1 cellular context compared by ENCODE assay signal in genomic region chr9:76630916-76631315, GRCh38.
TF ChIP-seq lines count a peak whose summit lies in the region.

No MANE protein-coding gene starts in this region.

TF ChIP-seq in K562, 482 proteins besides CTCF, POLR2A, EP300 and RAD21 (continued from another document):
- TF ChIP-seq RAD51 (IDR thresholded peaks at IDR 0.05; ENCODE audit: borderline replicate concordance, low read depth) (no peak), NEUROD1 (IDR thresholded peaks at IDR 0.05; ENCODE audit: borderline replicate concordance, low read depth, low read length, partially characterized antibody) (peak; percentile 26), TBL1XR1 (IDR thresholded peaks at IDR 0.05; ENCODE audit: low read length in 2 of 2) (peak in 1 of 2 experiments; percentile 48; a peak in 1 of 4 replicates), NCOR1 (IDR thresholded peaks at IDR 0.05) (peak; percentile 77), AFF4 (CRISPR knock-in tag; IDR thresholded peaks at IDR 0.05) (no peak), ZC3H11A (IDR thresholded peaks at IDR 0.05; ENCODE audit: low read depth, low read length) (no peak), TAF1 (IDR thresholded peaks at IDR 0.05; ENCODE audit: control insufficient read depth, extremely low read depth, insufficient read depth, low read length, severe bottlenecking) (no peak), ZNF830 (CRISPR knock-in tag; IDR thresholded peaks at IDR 0.05) (no peak), TAL1 (IDR thresholded peaks at IDR 0.05) (peak; percentile 79), STAT5A (IDR thresholded peaks at IDR 0.05; ENCODE audit: borderline replicate concordance, low read length) (peak; percentile 50; the same call in 1 of the 2 replicates), ZNF584 (CRISPR knock-in tag; IDR thresholded peaks at IDR 0.05; ENCODE audit: low read depth) (no peak), CBX1 (IDR thresholded peaks at IDR 0.05; ENCODE audit: low read depth) (no peak), GATA2 (CRISPR knock-in tag; IDR thresholded peaks at IDR 0.05) (0 out of 2 replicates have a peak, but pooled peaks have one; percentile 14), MTA2 (IDR thresholded peaks at IDR 0.05; ENCODE audit: low read depth) (peak; percentile 63), HDAC3 (IDR thresholded peaks at IDR 0.05; ENCODE audit: borderline replicate concordance, partially characterized antibody) (peak; percentile 54), TEAD4 (IDR thresholded peaks at IDR 0.05; ENCODE audit: low read length) (peak; percentile 87), TEAD4 (CRISPR knock-in tag; IDR thresholded peaks at IDR 0.05; ENCODE audit: borderline replicate concordance) (no peak), KAT8 (IDR thresholded peaks at IDR 0.05; ENCODE audit: low read depth) (no peak), CREM (IDR thresholded peaks at IDR 0.05; ENCODE audit: low read depth) (peak; percentile 26; the same call in 1 of the 2 replicates), KDM1A (IDR thresholded peaks at IDR 0.05) (peak; percentile 48 to 62; a peak in 1 of 4 replicates), RNF219 (CRISPR knock-in tag; IDR thresholded peaks at IDR 0.05) (no peak), CEBPB (tag; IDR thresholded peaks at IDR 0.05) (no peak), TCF3 (CRISPR knock-in tag; IDR thresholded peaks at IDR 0.05) (peak; percentile 83), ZNF23 (CRISPR knock-in tag; IDR thresholded peaks at IDR 0.05) (no peak)
- TF ChIP-seq, protein P1, sequence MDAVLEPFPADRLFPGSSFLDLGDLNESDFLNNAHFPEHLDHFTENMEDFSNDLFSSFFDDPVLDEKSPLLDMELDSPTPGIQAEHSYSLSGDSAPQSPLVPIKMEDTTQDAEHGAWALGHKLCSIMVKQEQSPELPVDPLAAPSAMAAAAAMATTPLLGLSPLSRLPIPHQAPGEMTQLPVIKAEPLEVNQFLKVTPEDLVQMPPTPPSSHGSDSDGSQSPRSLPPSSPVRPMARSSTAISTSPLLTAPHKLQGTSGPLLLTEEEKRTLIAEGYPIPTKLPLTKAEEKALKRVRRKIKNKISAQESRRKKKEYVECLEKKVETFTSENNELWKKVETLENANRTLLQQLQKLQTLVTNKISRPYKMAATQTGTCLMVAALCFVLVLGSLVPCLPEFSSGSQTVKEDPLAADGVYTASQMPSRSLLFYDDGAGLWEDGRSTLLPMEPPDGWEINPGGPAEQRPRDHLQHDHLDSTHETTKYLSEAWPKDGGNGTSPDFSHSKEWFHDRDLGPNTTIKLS (IDR thresholded peaks at IDR 0.05; ENCODE audit: borderline replicate concordance, low read depth) = no peak
- TF ChIP-seq, protein P2, sequence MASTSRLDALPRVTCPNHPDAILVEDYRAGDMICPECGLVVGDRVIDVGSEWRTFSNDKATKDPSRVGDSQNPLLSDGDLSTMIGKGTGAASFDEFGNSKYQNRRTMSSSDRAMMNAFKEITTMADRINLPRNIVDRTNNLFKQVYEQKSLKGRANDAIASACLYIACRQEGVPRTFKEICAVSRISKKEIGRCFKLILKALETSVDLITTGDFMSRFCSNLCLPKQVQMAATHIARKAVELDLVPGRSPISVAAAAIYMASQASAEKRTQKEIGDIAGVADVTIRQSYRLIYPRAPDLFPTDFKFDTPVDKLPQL (IDR thresholded peaks at IDR 0.05; ENCODE audit: extremely low read depth, insufficient read length) = no peak
- TF ChIP-seq, protein P3, sequence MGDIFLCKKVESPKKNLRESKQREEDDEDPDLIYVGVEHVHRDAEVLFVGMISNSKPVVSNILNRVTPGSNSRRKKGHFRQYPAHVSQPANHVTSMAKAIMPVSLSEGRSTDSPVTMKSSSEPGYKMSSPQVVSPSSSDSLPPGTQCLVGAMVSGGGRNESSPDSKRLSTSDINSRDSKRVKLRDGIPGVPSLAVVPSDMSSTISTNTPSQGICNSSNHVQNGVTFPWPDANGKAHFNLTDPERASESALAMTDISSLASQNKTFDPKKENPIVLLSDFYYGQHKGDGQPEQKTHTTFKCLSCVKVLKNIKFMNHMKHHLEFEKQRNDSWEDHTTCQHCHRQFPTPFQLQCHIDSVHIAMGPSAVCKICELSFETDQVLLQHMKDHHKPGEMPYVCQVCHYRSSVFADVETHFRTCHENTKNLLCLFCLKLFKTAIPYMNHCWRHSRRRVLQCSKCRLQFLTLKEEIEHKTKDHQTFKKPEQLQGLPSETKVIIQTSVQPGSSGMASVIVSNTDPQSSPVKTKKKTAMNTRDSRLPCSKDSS (IDR thresholded peaks at IDR 0.05; ENCODE audit: low read depth, partially characterized antibody) = no peak
